ENCODE assay signal across 8 cellular contexts in the genomic region with DNA sequence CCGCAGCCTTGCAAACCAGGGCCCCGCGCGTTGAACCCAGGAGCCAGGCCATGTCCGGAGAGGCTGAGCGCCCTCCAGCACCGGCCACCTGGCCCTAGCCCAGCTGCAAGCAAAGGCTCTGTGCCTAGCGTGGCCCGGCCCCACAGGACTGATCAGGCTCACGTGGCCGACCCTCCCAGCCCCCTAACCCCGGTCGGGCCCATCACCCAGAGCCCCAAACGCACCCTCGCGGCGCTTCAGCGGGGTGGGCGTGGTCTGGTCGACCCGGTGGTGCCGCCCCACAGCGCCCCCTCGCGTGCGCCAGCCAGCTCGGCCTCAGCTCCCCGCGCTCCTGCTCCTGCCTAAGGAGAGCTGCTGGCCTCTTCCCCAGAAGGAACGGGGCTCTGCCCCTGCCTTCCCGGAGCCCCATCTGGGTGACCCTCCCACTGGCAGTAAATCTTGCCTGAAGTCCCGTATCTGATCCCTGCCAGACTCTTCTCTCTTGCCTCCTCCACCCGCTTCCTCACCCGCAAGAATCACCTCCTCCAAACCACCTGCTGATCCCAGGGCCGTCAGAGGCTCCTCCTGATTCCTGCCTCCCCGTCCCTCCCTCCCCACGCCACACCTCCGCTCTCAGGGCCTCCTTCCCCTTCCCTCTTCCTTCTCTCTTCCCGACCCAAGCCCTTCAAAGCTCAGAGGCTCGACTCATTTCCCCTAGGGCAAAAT. TPM values are rescaled to one million over a fixed set of nuclear protein-coding genes. Genes with fewer than 3 reads are reported as not detected.
DNase-seq lines count a peak whose midpoint lies in the region; ATAC-seq and TF ChIP-seq lines count a peak whose summit lies in the region.

No MANE protein-coding gene starts in this region.

- peak overlapping the region; percentile 11 to 58 for H3K4me3 ChIP-seq in muscle layer of colon (ENCODE audit: low read depth in 1 of 2, low read length in 2 of 2)

- peak; percentile 69 for ATAC-seq in GM19035 (IDR thresholded peaks at IDR 0.05; ENCODE audit: unreplicated experiment)
- peak; percentile 76 for ATAC-seq in HG03439 (IDR thresholded peaks at IDR 0.05; ENCODE audit: unreplicated experiment)
- peak; percentile 65 for ATAC-seq in esophagus mucosa

- peak; percentile 52 for TF ChIP-seq CTCF in AG09319 (IDR thresholded peaks at IDR 0.05; ENCODE audit: low read depth, low read length)

- DNase-seq in AG09319 (ENCODE audit: extremely low read depth, low read depth) (no peak), stromal cell of bone marrow (ENCODE audit: low read depth) (peak; percentile 6), NCI-H146 treated with DMSO at 0.1 percent for 48 hours (lab: John Stamatoyannopoulos, UW; ENCODE audit: unreplicated experiment) (no peak)
- DNase-seq in activated CD4-positive, alpha-beta T cell treated with anti-CD3 and anti-CD28 coated beads, Interleukin-2, amount 50 U/mL, for 24 hours (ENCODE audit: low read depth in 1 of 2, low spot score in 1 of 2) = peak; percentile 11 to 16

- no peak overlapping the region for H3K9ac ChIP-seq in muscle layer of colon (ENCODE audit: low read length)

- no peaks in the 10 kb centered on the region for H3K9me3 ChIP-seq in muscle layer of colon (ENCODE audit: low read length)

- H3K4me1 ChIP-seq in muscle layer of colon (ENCODE audit: insufficient read depth, low read length) = peaks cover 12% of the 10 kb centered on the region

- H3K27me3 ChIP-seq in muscle layer of colon (ENCODE audit: control insufficient read depth in 1 of 2, insufficient read depth in 2 of 2, low read length in 2 of 2) = no peaks in the 10 kb centered on the region

- H3K27ac ChIP-seq in muscle layer of colon (ENCODE audit: low read depth, low read length) = no peak overlapping the region

- no peaks in the 10 kb centered on the region for H3K36me3 ChIP-seq in muscle layer of colon (ENCODE audit: insufficient read depth, low read length)

RNA-seq across cellular contexts. Expression of a gene that starts 12.3 kb away (rescaled TPM):
- total RNA-seq in esophagus mucosa = not detected

Comparison
In these comparisons a context has a peak if more than half of its experiments do, and no peak if none do; other contexts are left out.
1. DNase-seq: peak in activated CD4-positive, alpha-beta T cell treated with anti-CD3 and anti-CD28 coated beads, Interleukin-2, amount 50 U/mL, for 24 hours (2 of 2) and stromal cell of bone marrow (single experiment); none in AG09319 (single experiment) and NCI-H146 treated with DMSO at 0.1 percent for 48 hours (single experiment).
2. Peak in every context shown above with its lines, with median percentiles within 50 percentile points of each other: ATAC-seq.